ENCODE assay signal across 8 cellular contexts in genomic region chr21:35226960-35227741, GRCh38.
DNase-seq lines count a peak whose midpoint lies in the region; ATAC-seq and TF ChIP-seq lines count a peak whose summit lies in the region.

No MANE protein-coding gene starts in this region.

- H3K36me3 ChIP-seq in mammary epithelial cell (ENCODE audit: insufficient read depth, low read length): no peaks in the 10 kb centered on the region
- H3K36me3 ChIP-seq in mesendoderm (ENCODE audit: control insufficient read depth, insufficient read depth, low read length): no peaks in the 10 kb centered on the region

- H2BK15ac ChIP-seq in mesendoderm (replicated peaks; ENCODE audit: low read depth): no peak overlapping the region

- no peak overlapping the region for H3K18ac ChIP-seq in mesendoderm (ENCODE audit: low read length)

- H3K4me3 ChIP-seq in mammary epithelial cell (replicated peaks in 1 of 3; ENCODE audit: insufficient read depth in 1 of 3, low read depth in 2 of 3, low read length in 3 of 3) (no peak overlapping the region), mesendoderm (ENCODE audit: low read length) (no peak overlapping the region)

- H4K20me1 ChIP-seq in mammary epithelial cell (ENCODE audit: insufficient read depth, low read length): no peaks in the 10 kb centered on the region

- H3K9me3 Mint-ChIP-seq in MCF 10A (ENCODE audit: unreplicated experiment): no peaks in the 10 kb centered on the region
- no peaks in the 10 kb centered on the region for H3K9me3 Mint-ChIP-seq in activated naive CD8-positive, alpha-beta T cell treated with anti-CD3 and anti-CD28 coated beads, Interleukin-2, amount 50 U/mL, for 24 hours

- POLR2A ChIA-PET in MCF 10A (lab: Yijun Ruan, JAX): interaction anchor here (0.6 to 0.7 kb wide), 2 partner anchors 11 to 348 kb away, joined by 3 read pairs; no protein-coding TSS in a partner anchor

- dilution Hi-C loops in mammary epithelial cell (cut with HindIII; ENCODE audit: low sequenced_read_pairs): no loop called here

- no peak for DNase-seq in MCF 10A (ENCODE audit: unreplicated experiment)
- DNase-seq in mammary epithelial cell: no peak
- peak; percentile 75 to 91 for DNase-seq in NCI-H526 (lab: John Stamatoyannopoulos, UW)
- peak; percentile 36 for DNase-seq in activated naive CD8-positive, alpha-beta T cell treated with anti-CD3 and anti-CD28 coated beads, Interleukin-2, amount 50 U/mL, for 24 hours
- DNase-seq in mesendoderm: no peak
- no peak for DNase-seq in left cardiac atrium
- DNase-seq in iPS-NIHi11 (ENCODE audit: low spot score): no peak

- H3K4me1 Mint-ChIP-seq in MCF 10A (ENCODE audit: insufficient read depth, unreplicated experiment): peaks cover 14% of the 10 kb centered on the region
- peaks cover 47% of the 10 kb centered on the region for H3K4me1 Mint-ChIP-seq in activated naive CD8-positive, alpha-beta T cell treated with anti-CD3 and anti-CD28 coated beads, Interleukin-2, amount 50 U/mL, for 24 hours

- H2BK120ac ChIP-seq in mesendoderm (ENCODE audit: low read depth, low read length): no peak overlapping the region

- peak overlapping the region; percentile 70 for H3K27ac Mint-ChIP-seq in MCF 10A (ENCODE audit: low read depth, unreplicated experiment)
- peak overlapping the region; percentile 85 for H3K27ac Mint-ChIP-seq in activated naive CD8-positive, alpha-beta T cell treated with anti-CD3 and anti-CD28 coated beads, Interleukin-2, amount 50 U/mL, for 24 hours

- no TSS peak for BruUV-seq in MCF 10A (replicated peaks; lab: Mats Ljungman, UMichigan)
- BruUV-seq in mammary epithelial cell (replicated peaks; lab: Mats Ljungman, UMichigan): no TSS peak

- H4K5ac ChIP-seq in mesendoderm (ENCODE audit: low read length): no peak overlapping the region

- no peaks in the 10 kb centered on the region for H3K79me1 ChIP-seq in mesendoderm (ENCODE audit: low read length)

- no peak overlapping the region for H3K56ac ChIP-seq in mesendoderm (ENCODE audit: low read length)

- H2AK5ac ChIP-seq in mesendoderm (ENCODE audit: low read length): no peak overlapping the region

- H3K27ac ChIP-seq in mammary epithelial cell (ENCODE audit: insufficient read depth, low read depth, low read length) (no peak overlapping the region), mesendoderm (ENCODE audit: low read depth, low read length) (no peak overlapping the region)

- H2BK5ac ChIP-seq in mesendoderm (ENCODE audit: low read length): no peak overlapping the region

- H3K36me3 Mint-ChIP-seq in MCF 10A (ENCODE audit: insufficient read depth, unreplicated experiment): no peaks in the 10 kb centered on the region
- H3K36me3 Mint-ChIP-seq in activated naive CD8-positive, alpha-beta T cell treated with anti-CD3 and anti-CD28 coated beads, Interleukin-2, amount 50 U/mL, for 24 hours (ENCODE audit: low read depth): no peaks in the 10 kb centered on the region

- intact Hi-C loops in MCF 10A (cut with micrococcal nuclease): no loop called here
- intact Hi-C loops in mammary epithelial cell (cut with micrococcal nuclease): no loop called here
- intact Hi-C loops in left cardiac atrium (cut with DNase I): no loop called here

- no peak overlapping the region for H2AFZ ChIP-seq in mammary epithelial cell (ENCODE audit: low read depth, low read length)

- H3K4ac ChIP-seq in mesendoderm (ENCODE audit: low read depth, low read length): no peak overlapping the region

- H3K4me3 Mint-ChIP-seq in MCF 10A (ENCODE audit: unreplicated experiment): no peak overlapping the region
- H3K4me3 Mint-ChIP-seq in activated naive CD8-positive, alpha-beta T cell treated with anti-CD3 and anti-CD28 coated beads, Interleukin-2, amount 50 U/mL, for 24 hours: peak overlapping the region; percentile 60

- H4K8ac ChIP-seq in mesendoderm (ENCODE audit: low read depth, low read length): no peak overlapping the region

- no peaks in the 10 kb centered on the region for H3K27me3 ChIP-seq in mammary epithelial cell (ENCODE audit: insufficient read depth, low read length)
- H3K27me3 ChIP-seq in mesendoderm (ENCODE audit: insufficient read depth, low read length, poor library complexity): no peaks in the 10 kb centered on the region

- in situ Hi-C loops in mammary epithelial cell (cut with MboI; ENCODE audit: low sequenced_read_pairs in 2 of 2): no loop called here

- no peak overlapping the region for H3K4me2 ChIP-seq in mammary epithelial cell (ENCODE audit: insufficient read depth, low read depth, low read length)
- H3K4me2 ChIP-seq in mesendoderm (ENCODE audit: low read length): no peak overlapping the region

- TF ChIP-seq CTCF in MCF 10A (IDR thresholded peaks at IDR 0.05; ENCODE audit: unreplicated experiment) (no peak), mammary epithelial cell (conservative IDR thresholded peaks at IDR 0.05 in 1 of 2, IDR thresholded peaks at IDR 0.05 in 1 of 2; ENCODE audit: extremely low read depth in 1 of 2, insufficient read depth in 1 of 2, low read depth in 1 of 2, low read length in 2 of 2) (no peak)

- H3K79me2 ChIP-seq in mammary epithelial cell (ENCODE audit: insufficient read depth, low read length): no peaks in the 10 kb centered on the region
- H3K79me2 ChIP-seq in mesendoderm (ENCODE audit: control insufficient read depth, insufficient read depth, low read length): no peaks in the 10 kb centered on the region

- CTCF ChIA-PET in MCF 10A (lab: Yijun Ruan, JAX) (no interaction called here), mammary epithelial cell (lab: Charles Lee; ENCODE audit: low non-redundant PET) (no interaction called here)

- H3K9ac ChIP-seq in mammary epithelial cell (ENCODE audit: insufficient read depth, low read length) (no peak overlapping the region), mesendoderm (ENCODE audit: low read length) (no peak overlapping the region)

- peak; percentile 60 for ATAC-seq in HG03039 (IDR thresholded peaks at IDR 0.05; ENCODE audit: unreplicated experiment)
- peak; percentile 59 for ATAC-seq in activated naive CD8-positive, alpha-beta T cell treated with anti-CD3 and anti-CD28 coated beads, Interleukin-2, amount 50 U/mL, for 24 hours
- no peak for ATAC-seq in left cardiac atrium

- no peaks in the 10 kb centered on the region for H3K9me3 ChIP-seq in mammary epithelial cell (replicated peaks; ENCODE audit: insufficient read depth, low read length)

- H3K23ac ChIP-seq in mesendoderm (ENCODE audit: low read length): no peak overlapping the region

- no peaks in the 10 kb centered on the region for H3K27me3 Mint-ChIP-seq in MCF 10A (ENCODE audit: insufficient read depth, unreplicated experiment)
- no peaks in the 10 kb centered on the region for H3K27me3 Mint-ChIP-seq in activated naive CD8-positive, alpha-beta T cell treated with anti-CD3 and anti-CD28 coated beads, Interleukin-2, amount 50 U/mL, for 24 hours

- WGBS in mammary epithelial cell (ENCODE audit: low coverage, missing lambda C conversion rate): 94% methylated on average over 13 of the region's 13 CpGs
- WGBS in mesendoderm (ENCODE audit: extremely low coverage, insufficient coverage, low lambda C conversion rate): no CpG with 5 or more reads among the region's 13 CpGs

- peaks cover 21% of the 10 kb centered on the region for H3K4me1 ChIP-seq in mammary epithelial cell (ENCODE audit: insufficient read depth, low read length)
- no peaks in the 10 kb centered on the region for H3K4me1 ChIP-seq in mesendoderm (ENCODE audit: control insufficient read depth, low read depth, low read length)

Comparison
In these comparisons a context has a peak if more than half of its experiments do, and no peak if none do; other contexts are left out.
1. DNase-seq: peak in NCI-H526 (2 of 2) and activated naive CD8-positive, alpha-beta T cell treated with anti-CD3 and anti-CD28 coated beads, Interleukin-2, amount 50 U/mL, for 24 hours (single experiment); none in MCF 10A (single experiment), mammary epithelial cell (single experiment), mesendoderm (single experiment), left cardiac atrium (single experiment) and iPS-NIHi11 (single experiment).
2. ATAC-seq: peak in HG03039 (single experiment) and activated naive CD8-positive, alpha-beta T cell treated with anti-CD3 and anti-CD28 coated beads, Interleukin-2, amount 50 U/mL, for 24 hours (single experiment); none in left cardiac atrium (0 of 2).